In the genomic region with DNA sequence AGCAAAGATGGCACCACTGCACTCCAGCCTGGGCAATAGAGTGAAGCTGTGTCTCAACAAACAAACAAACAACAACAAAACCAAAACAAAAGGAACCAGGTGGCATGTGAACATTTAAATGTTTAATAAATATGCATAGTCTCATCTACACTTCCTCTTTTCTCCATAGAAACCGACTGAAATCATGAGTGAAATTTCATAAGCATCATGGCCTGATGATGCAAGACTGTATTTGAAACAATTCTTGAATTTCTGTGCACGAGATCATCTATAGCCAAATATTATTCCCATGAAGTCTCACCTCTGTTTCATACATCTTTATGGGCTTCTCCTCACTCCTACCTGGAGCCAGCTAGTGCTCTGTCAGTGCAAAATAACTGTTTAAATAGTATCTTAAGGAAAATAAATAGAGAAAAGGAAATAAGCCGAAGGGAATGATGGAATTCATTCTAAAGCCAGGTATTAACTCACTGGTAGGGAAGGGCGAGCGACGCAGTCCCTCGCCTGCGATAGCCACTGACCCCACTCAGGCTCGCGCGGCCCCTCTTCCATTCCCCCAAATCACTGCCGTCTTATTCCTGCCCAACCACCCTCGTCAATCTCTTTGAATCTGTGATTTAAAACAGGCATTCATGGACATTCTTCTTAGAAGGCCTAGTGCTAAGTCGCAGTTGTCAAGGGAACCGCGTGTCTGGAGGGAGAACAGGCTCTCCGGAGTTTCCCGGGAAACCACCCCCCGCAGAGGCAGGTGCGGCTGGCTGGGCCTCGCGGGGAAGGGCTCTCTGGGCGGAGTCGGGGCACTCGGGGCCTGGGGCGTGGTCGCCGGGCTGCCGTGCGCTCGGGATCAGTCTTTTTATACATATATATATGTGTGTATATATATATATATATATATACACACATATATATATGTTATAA, we compare ENCODE assay signal across 8 cellular contexts. TPM values are rescaled to one million over a fixed set of nuclear protein-coding genes. Genes with fewer than 3 reads are reported as not detected.
DNase-seq lines count a peak whose midpoint lies in the region; ATAC-seq and TF ChIP-seq lines count a peak whose summit lies in the region.

No MANE protein-coding gene starts in this region.

- no peak for TF ChIP-seq CTCF in astrocyte of the spinal cord (IDR thresholded peaks at IDR 0.05; ENCODE audit: low read depth, low read length)

- peak; percentile 78 for DNase-seq in DMS153 treated with DMSO at 0.1 percent for 48 hours (lab: John Stamatoyannopoulos, UW; ENCODE audit: unreplicated experiment)
- peak; percentile 94 for DNase-seq in NCI-H69 (lab: John Stamatoyannopoulos, UW)
- peak; percentile 67 for DNase-seq in astrocyte of the spinal cord (ENCODE audit: low read depth, low spot score)
- peak; percentile 89 for DNase-seq in islet precursor cell
- DNase-seq in stimulated activated CD4-positive, alpha-beta T cell treated with anti-CD3 and anti-CD28 coated beads, Interleukin-1b, Interleukin-23, amount 100 ng/mL, for 4 hours (ENCODE audit: low read depth in 2 of 2) = peak; percentile 12 to 38
- DNase-seq in activated T-helper 2 cell treated with anti-CD3 and anti-CD28 coated beads, Interferon-gamma antibody, Interleukin-2, Interleukin-4, amounts not matched to agents 10 μg/mL and 5 μg/mL and 100 μg/mL, durations not matched to agents 14 hours and 24 hours and 36 hours (ENCODE audit: low spot score) = no peak
- no peak for DNase-seq in SW 1271 (lab: John Stamatoyannopoulos, UW)

- H3K4me1 Mint-ChIP-seq in activated T-helper 2 cell treated with anti-CD3 and anti-CD28 coated beads, Interferon-gamma antibody, Interleukin-2, Interleukin-4, amounts not matched to agents 10 μg/mL and 5 μg/mL and 100 μg/mL, durations not matched to agents 14 hours and 24 hours and 36 hours (ENCODE audit: low read depth) = peaks cover 38% of the 10 kb centered on the region

- H3K36me3 Mint-ChIP-seq in activated T-helper 2 cell treated with anti-CD3 and anti-CD28 coated beads, Interferon-gamma antibody, Interleukin-2, Interleukin-4, amounts not matched to agents 10 μg/mL and 5 μg/mL and 100 μg/mL, durations not matched to agents 14 hours and 24 hours and 36 hours (ENCODE audit: low read depth) = no peaks in the 10 kb centered on the region

- no peak overlapping the region for H3K27ac Mint-ChIP-seq in activated T-helper 2 cell treated with anti-CD3 and anti-CD28 coated beads, Interferon-gamma antibody, Interleukin-2, Interleukin-4, amounts not matched to agents 10 μg/mL and 5 μg/mL and 100 μg/mL, durations not matched to agents 14 hours and 24 hours and 36 hours

- peaks cover 56% of the 10 kb centered on the region for H3K27me3 Mint-ChIP-seq in activated T-helper 2 cell treated with anti-CD3 and anti-CD28 coated beads, Interferon-gamma antibody, Interleukin-2, Interleukin-4, amounts not matched to agents 10 μg/mL and 5 μg/mL and 100 μg/mL, durations not matched to agents 14 hours and 24 hours and 36 hours (ENCODE audit: low read depth)

- intact Hi-C loops in activated T-helper 2 cell treated with anti-CD3 and anti-CD28 coated beads, Interferon-gamma antibody, Interleukin-2, Interleukin-4, amounts not matched to agents 10 μg/mL and 5 μg/mL and 100 μg/mL, durations not matched to agents 14 hours and 24 hours and 36 hours (cut with micrococcal nuclease) = loop anchor here (2.0 to 10.0 kb wide), 3 partner anchors 37 to 603 kb away; no protein-coding TSS in a partner anchor

- H3K4me3 Mint-ChIP-seq in activated T-helper 2 cell treated with anti-CD3 and anti-CD28 coated beads, Interferon-gamma antibody, Interleukin-2, Interleukin-4, amounts not matched to agents 10 μg/mL and 5 μg/mL and 100 μg/mL, durations not matched to agents 14 hours and 24 hours and 36 hours (ENCODE audit: low read depth) = no peak overlapping the region

- peak; percentile 37 for ATAC-seq in HG03039 (IDR thresholded peaks at IDR 0.05; ENCODE audit: unreplicated experiment)

- no peaks in the 10 kb centered on the region for H3K9me3 Mint-ChIP-seq in activated T-helper 2 cell treated with anti-CD3 and anti-CD28 coated beads, Interferon-gamma antibody, Interleukin-2, Interleukin-4, amounts not matched to agents 10 μg/mL and 5 μg/mL and 100 μg/mL, durations not matched to agents 14 hours and 24 hours and 36 hours

- in situ Hi-C loops in astrocyte of the spinal cord (cut with HindIII; ENCODE audit: low sequenced_read_pairs) = no loop called here

- peak overlapping the region; percentile 53 for H3K4me3 ChIP-seq in astrocyte of the spinal cord (ENCODE audit: low read depth, low read length)

RNA-seq across cellular contexts. Expression of a gene that starts 52.4 kb away (rescaled TPM):
- 0.09 and 0.18 TPM in 2 replicates for total RNA-seq in activated T-helper 2 cell treated with anti-CD3 and anti-CD28 coated beads, Interferon-gamma antibody, Interleukin-2, Interleukin-4, amounts not matched to agents 10 μg/mL and 5 μg/mL and 100 μg/mL, durations not matched to agents 14 hours and 24 hours and 36 hours

Comparison
In these comparisons a context has a peak if more than half of its experiments do, and no peak if none do; other contexts are left out.
1. DNase-seq: peak in DMS153 treated with DMSO at 0.1 percent for 48 hours (single experiment), NCI-H69 (single experiment), astrocyte of the spinal cord (single experiment), islet precursor cell (single experiment) and stimulated activated CD4-positive, alpha-beta T cell treated with anti-CD3 and anti-CD28 coated beads, Interleukin-1b, Interleukin-23, amount 100 ng/mL, for 4 hours (2 of 2); none in activated T-helper 2 cell treated with anti-CD3 and anti-CD28 coated beads, Interferon-gamma antibody, Interleukin-2, Interleukin-4, amounts not matched to agents 10 μg/mL and 5 μg/mL and 100 μg/mL, durations not matched to agents 14 hours and 24 hours and 36 hours (single experiment) and SW 1271 (0 of 2).